ENCODE assay signal across 24 cellular contexts in genomic region chr1:41547781-41548560, GRCh38.
DNase-seq lines count a peak whose midpoint lies in the region; ATAC-seq, FAIRE-seq and TF ChIP-seq lines count a peak whose summit lies in the region.
"Had no signal": no experiment of that assay in that cellular context is flagged by ENCODE, and none has a peak within 500 bp of the region (broad histone marks: within the 10 kb centered on the region; RNA-seq: fewer than 3 reads in every experiment).

No MANE protein-coding gene starts in this region.

- no peak for FAIRE-seq in HTR-8/SVneo (lab: Jason Lieb, UNC)
- FAIRE-seq: endothelial cell of umbilical vein had no signal

- H3K4me1 Mint-ChIP-seq in activated T-cell treated with anti-CD3 and anti-CD28 coated beads, Interleukin-2, amount 50 U/mL, for 24 hours (ENCODE audit: low read depth): peaks cover 1% of the 10 kb centered on the region
- H3K4me1 Mint-ChIP-seq in activated naive CD8-positive, alpha-beta T cell treated with anti-CD3 and anti-CD28 coated beads, Interleukin-2, amount 50 U/mL, for 24 hours: peaks cover 3% of the 10 kb centered on the region
- H3K4me1 Mint-ChIP-seq: T-cell had no signal

- peak; percentile 49 for ATAC-seq in activated naive CD8-positive, alpha-beta T cell treated with anti-CD3 and anti-CD28 coated beads, Interleukin-2, amount 50 U/mL, for 24 hours
- ATAC-seq in sciatic nerve (no peak), HG02973 (IDR thresholded peaks at IDR 0.05; ENCODE audit: unreplicated experiment) (no peak)
- ATAC-seq: activated CD8-positive, alpha-beta T cell treated with anti-CD3 and anti-CD28 coated beads, Interleukin-2, amount 10 ng/mL, durations not matched to agents 7 days and 5 days; left cardiac atrium; mucosa of descending colon; T-cell had no signal

- intact Hi-C loops in sciatic nerve (cut with DNase I): no loop called here

- H3K27me3 Mint-ChIP-seq in activated T-cell treated with anti-CD3 and anti-CD28 coated beads, Interleukin-2, amount 50 U/mL, for 24 hours: no peaks in the 10 kb centered on the region
- no peaks in the 10 kb centered on the region for H3K27me3 Mint-ChIP-seq in activated naive CD8-positive, alpha-beta T cell treated with anti-CD3 and anti-CD28 coated beads, Interleukin-2, amount 50 U/mL, for 24 hours
- H3K27me3 Mint-ChIP-seq: T-cell had no signal

- TF ChIP-seq EP300 in Ishikawa (IDR thresholded peaks at IDR 0.05; ENCODE audit: borderline replicate concordance): no peak

- H3K36me3 Mint-ChIP-seq in activated T-cell treated with anti-CD3 and anti-CD28 coated beads, Interleukin-2, amount 50 U/mL, for 24 hours (ENCODE audit: low read depth): peaks cover 71% of the 10 kb centered on the region
- peaks cover 64% of the 10 kb centered on the region for H3K36me3 Mint-ChIP-seq in activated naive CD8-positive, alpha-beta T cell treated with anti-CD3 and anti-CD28 coated beads, Interleukin-2, amount 50 U/mL, for 24 hours (ENCODE audit: low read depth)
- H3K36me3 Mint-ChIP-seq: type B pancreatic cell had no signal

- peak; percentile 31 for DNase-seq in activated T-cell treated with anti-CD3 and anti-CD28 coated beads, Interleukin-2, amount 50 U/mL, for 24 hours
- no peak for DNase-seq in activated T-cell treated with anti-CD3 and anti-CD28 coated beads, Interleukin-2, amount 50 U/mL, for 1 hour
- DNase-seq in activated naive CD8-positive, alpha-beta T cell treated with anti-CD3 and anti-CD28 coated beads, Interleukin-2, amount 50 U/mL, for 24 hours: no peak
- DNase-seq in sciatic nerve (ENCODE audit: low spot score): peak; percentile 37
- no peak for DNase-seq in KG1 (lab: John Stamatoyannopoulos, UW)
- no peak for DNase-seq in HTR-8/SVneo (ENCODE audit: insufficient read length, low spot score)
- DNase-seq: activated CD8-positive, alpha-beta T cell treated with anti-CD3 and anti-CD28 coated beads, Interleukin-2, amount 10 ng/mL, durations not matched to agents 7 days and 5 days; colonic mucosa; DMS 273 treated with DMSO at 0.1 percent for 48 hours; gastrocnemius medialis; left cardiac atrium; mucosa of descending colon; NCI-H146; NCI-H446; SHP77 treated with DMSO at 0.1 percent for 48 hours; stimulated activated CD4-positive, alpha-beta T cell treated with anti-CD3 and anti-CD28 coated beads, Interleukin-15, amount 100 ng/mL, for 24 hours; stimulated activated naive CD4-positive, alpha-beta T cell; T-cell had no signal

- no peak for TF ChIP-seq RAD21 in Ishikawa (IDR thresholded peaks at IDR 0.05; ENCODE audit: low read depth)

- H3K27ac Mint-ChIP-seq in activated T-cell treated with anti-CD3 and anti-CD28 coated beads, Interleukin-2, amount 50 U/mL, for 24 hours: peak overlapping the region; percentile 45
- peak overlapping the region; percentile 65 for H3K27ac Mint-ChIP-seq in activated naive CD8-positive, alpha-beta T cell treated with anti-CD3 and anti-CD28 coated beads, Interleukin-2, amount 50 U/mL, for 24 hours
- H3K27ac Mint-ChIP-seq: activated CD8-positive, alpha-beta T cell treated with anti-CD3 and anti-CD28 coated beads, Interleukin-2, amount 10 ng/mL, durations not matched to agents 7 days and 5 days; activated T-helper 1 cell treated with anti-CD3 and anti-CD28 coated beads, Interleukin-12 subunit alpha, Interleukin-12 subunit beta, Interleukin-2, Interleukin-4 antibody, amounts not matched to agents 30 ng/mL and 10 ng/mL and 1 ng/mL, durations not matched to agents 14 hours and 24 hours and 36 hours; T-cell; type B pancreatic cell had no signal

- H3K4me3 Mint-ChIP-seq in activated T-cell treated with anti-CD3 and anti-CD28 coated beads, Interleukin-2, amount 50 U/mL, for 24 hours: no peak overlapping the region
- H3K4me3 Mint-ChIP-seq in activated naive CD8-positive, alpha-beta T cell treated with anti-CD3 and anti-CD28 coated beads, Interleukin-2, amount 50 U/mL, for 24 hours: peak overlapping the region; percentile 29
- H3K4me3 Mint-ChIP-seq: activated CD8-positive, alpha-beta T cell treated with anti-CD3 and anti-CD28 coated beads, Interleukin-2, amount 10 ng/mL, durations not matched to agents 7 days and 5 days; activated T-helper 1 cell treated with anti-CD3 and anti-CD28 coated beads, Interleukin-12 subunit alpha, Interleukin-12 subunit beta, Interleukin-2, Interleukin-4 antibody, amounts not matched to agents 30 ng/mL and 10 ng/mL and 1 ng/mL, durations not matched to agents 14 hours and 24 hours and 36 hours; CD14-positive monocyte; T-cell; type B pancreatic cell had no signal

- H3K9me3 Mint-ChIP-seq in activated T-cell treated with anti-CD3 and anti-CD28 coated beads, Interleukin-2, amount 50 U/mL, for 24 hours: peaks cover 12% of the 10 kb centered on the region
- H3K9me3 Mint-ChIP-seq in activated naive CD8-positive, alpha-beta T cell treated with anti-CD3 and anti-CD28 coated beads, Interleukin-2, amount 50 U/mL, for 24 hours: peaks cover 10% of the 10 kb centered on the region

TF ChIP-seq in Ishikawa, 13 proteins besides CTCF, POLR2A, EP300 and RAD21:
- TF ChIP-seq CEBPB (IDR thresholded peaks at IDR 0.05): no peak
- 0 out of 2 replicates have a peak, but pooled peaks have one; percentile 6 for TF ChIP-seq REST (IDR thresholded peaks at IDR 0.05; ENCODE audit: low read depth)

Comparison
In these comparisons a context has a peak if more than half of its experiments do, and no peak if none do; other contexts are left out.
1. DNase-seq: peak in activated T-cell treated with anti-CD3 and anti-CD28 coated beads, Interleukin-2, amount 50 U/mL, for 24 hours (single experiment) and sciatic nerve (single experiment); none in activated T-cell treated with anti-CD3 and anti-CD28 coated beads, Interleukin-2, amount 50 U/mL, for 1 hour (single experiment), activated naive CD8-positive, alpha-beta T cell treated with anti-CD3 and anti-CD28 coated beads, Interleukin-2, amount 50 U/mL, for 24 hours (single experiment), KG1 (single experiment) and HTR-8/SVneo (single experiment).